In genomic region chr16:11669380-11670146, GRCh38 we compare ENCODE assay signal across 8 cellular contexts. TPM values are rescaled to one million over a fixed set of nuclear protein-coding genes. Genes with fewer than 3 reads are reported as not detected.
DNase-seq lines count a peak whose midpoint lies in the region; ATAC-seq lines count a peak whose summit lies in the region.

No MANE protein-coding gene starts in this region.

- H3K9me3 ChIP-seq in T-helper 17 cell (ENCODE audit: control insufficient read depth, low read length, poor library complexity, severe bottlenecking) (no peaks in the 10 kb centered on the region), neuron (ENCODE audit: low read length) (no peaks in the 10 kb centered on the region)

- H3K27me3 Mint-ChIP-seq in T-helper 17 cell = no peaks in the 10 kb centered on the region

- peak overlapping the region; percentile 89 for H3K27ac Mint-ChIP-seq in T-helper 17 cell

- peaks cover 36% of the 10 kb centered on the region for H3K4me1 ChIP-seq in neuron (ENCODE audit: insufficient read depth, low read length)

- ATAC-seq in T-helper 17 cell (no peak), HG03135 (IDR thresholded peaks at IDR 0.05; ENCODE audit: unreplicated experiment) (no peak)

- H3K4me3 ChIP-seq in neuron (ENCODE audit: low read length) = peak overlapping the region; percentile 97

- H3K36me3 Mint-ChIP-seq in T-helper 17 cell (ENCODE audit: low read depth) = no peaks in the 10 kb centered on the region

- H3K4me1 Mint-ChIP-seq in T-helper 17 cell = peaks cover 54% of the 10 kb centered on the region

- H3K27me3 ChIP-seq in neuron (ENCODE audit: insufficient read depth, low read length) = no peaks in the 10 kb centered on the region

- no peak overlapping the region for H2AFZ ChIP-seq in neuron (ENCODE audit: low read depth, low read length)

- peaks cover 16% of the 10 kb centered on the region for H3K36me3 ChIP-seq in neuron (ENCODE audit: insufficient read depth, low read length)

- DNase-seq in DMS 273 (lab: John Stamatoyannopoulos, UW; ENCODE audit: unreplicated experiment) = peak; percentile 45
- DNase-seq in DMS 273 treated with DMSO at 0.1 percent for 48 hours (lab: John Stamatoyannopoulos, UW) = no peak
- no peak for DNase-seq in T-helper 17 cell
- DNase-seq in fibroblast of peridontal ligament (ENCODE audit: extremely low read depth) = peak; percentile 23
- no peak for DNase-seq in activated CD8-positive, alpha-beta memory T cell treated with anti-CD3 and anti-CD28 coated beads, Interleukin-2, amount 50 U/mL, for 48 hours
- no peak for DNase-seq in 8988T

- peak overlapping the region; percentile 85 for H3K4me3 Mint-ChIP-seq in T-helper 17 cell

RNA-seq across cellular contexts. Expression of gene SNN, which starts 1.3 kb away (rescaled TPM):
- total RNA-seq in T-helper 17 cell = 10 to 100 TPM; 27.8 to 89.7 TPM

Comparison
In these comparisons a context has a peak if more than half of its experiments do, and no peak if none do; other contexts are left out.
1. DNase-seq: peak in DMS 273 (single experiment) and fibroblast of peridontal ligament (single experiment); none in DMS 273 treated with DMSO at 0.1 percent for 48 hours (single experiment), T-helper 17 cell (0 of 3), activated CD8-positive, alpha-beta memory T cell treated with anti-CD3 and anti-CD28 coated beads, Interleukin-2, amount 50 U/mL, for 48 hours (single experiment) and 8988T (single experiment).